In genomic region chr14:95651028-95651427, GRCh38 we compare ENCODE assay signal across 29 cellular contexts. TPM values are rescaled to one million over a fixed set of nuclear protein-coding genes. Genes with fewer than 3 reads are reported as not detected.
"Had no signal": no experiment of that assay in that cellular context is flagged by ENCODE, and none has a peak within 500 bp of the region (broad histone marks: within the 10 kb centered on the region; RNA-seq: fewer than 3 reads in every experiment).

No MANE protein-coding gene starts in this region.

- H3K4me3 Mint-ChIP-seq: activated CD4-positive, alpha-beta T cell treated with anti-CD3 and anti-CD28 coated beads for 36 hours; activated naive CD8-positive, alpha-beta T cell treated with anti-CD3 and anti-CD28 coated beads for 36 hours; central memory CD8-positive, alpha-beta T cell; effector memory CD8-positive, alpha-beta T cell; neural crest cell; T-cell; T-helper 2 cell treated with Interferon-gamma antibody and Interleukin-4, amounts not matched to agents 5 μg/mL and 100 μg/mL, for 36 hours had no signal

- ATAC-seq: activated CD4-positive, alpha-beta T cell treated with anti-CD3 and anti-CD28 coated beads for 36 hours; effector memory CD8-positive, alpha-beta T cell; gastrocnemius medialis; left ventricle myocardium superior; stimulated activated naive CD8-positive, alpha-beta T cell treated with anti-CD3 and anti-CD28 coated beads, Interleukin-15, Interleukin-2, amounts not matched to agents 100 U/mL and 50 U/mL, for 24 hours; T-cell had no signal

- H3K9me3 ChIP-seq: esophagus squamous epithelium, gastrocnemius medialis, thyroid gland had no signal

- H3K36me3 Mint-ChIP-seq: activated naive CD8-positive, alpha-beta T cell treated with anti-CD3 and anti-CD28 coated beads for 36 hours; T-cell had no signal

- H3K9me3 Mint-ChIP-seq: activated naive CD8-positive, alpha-beta T cell treated with anti-CD3 and anti-CD28 coated beads for 36 hours; central memory CD8-positive, alpha-beta T cell; effector memory CD8-positive, alpha-beta T cell; neural crest cell; T-cell; T-helper 2 cell treated with Interferon-gamma antibody and Interleukin-4, amounts not matched to agents 5 μg/mL and 100 μg/mL, for 36 hours had no signal

- DNase-seq: activated CD4-positive, alpha-beta T cell treated with anti-CD3 and anti-CD28 coated beads for 36 hours; activated CD4-positive, alpha-beta T cell treated with anti-CD3 and anti-CD28 coated beads, Interleukin-2, amount 50 U/mL, for 48 hours; activated naive CD4-positive, alpha-beta T cell treated with Interleukin-2 at 50 U/mL for 16 hours; activated naive CD8-positive, alpha-beta T cell treated with anti-CD3 and anti-CD28 coated beads for 36 hours; activated T-cell treated with anti-CD3 and anti-CD28 coated beads, Interleukin-2, amount 50 U/mL, for 48 hours; effector memory CD8-positive, alpha-beta T cell; esophagus squamous epithelium; gastrocnemius medialis; hypothalamus; left ventricle myocardium superior; mammary epithelial cell; midbrain; stimulated activated CD4-positive, alpha-beta T cell treated with anti-CD3 and anti-CD28 coated beads, Interleukin-4, amount 100 ng/mL, for 1 hour; stimulated activated naive CD8-positive, alpha-beta T cell treated with anti-CD3 and anti-CD28 coated beads, Interleukin-15, Interleukin-2, amounts not matched to agents 100 U/mL and 50 U/mL, for 24 hours; T-cell; thyroid gland had no signal

- FAIRE-seq: astrocyte, colon, TTC549 had no signal

- H3K36me3 ChIP-seq: esophagus squamous epithelium, gastrocnemius medialis, thyroid gland had no signal

- H3K27ac Mint-ChIP-seq: activated CD4-positive, alpha-beta T cell treated with anti-CD3 and anti-CD28 coated beads for 36 hours; activated naive CD8-positive, alpha-beta T cell treated with anti-CD3 and anti-CD28 coated beads for 36 hours; effector memory CD8-positive, alpha-beta T cell; T-cell; T-helper 2 cell treated with Interferon-gamma antibody and Interleukin-4, amounts not matched to agents 5 μg/mL and 100 μg/mL, for 36 hours had no signal

- H3K27ac ChIP-seq: esophagus squamous epithelium, gastrocnemius medialis, thyroid gland had no signal

- H3K27me3 ChIP-seq: gastrocnemius medialis, thyroid gland had no signal

- H3K4me1 ChIP-seq: esophagus squamous epithelium, gastrocnemius medialis, thyroid gland had no signal

- H3K4me3 ChIP-seq: esophagus squamous epithelium, gastrocnemius medialis, thyroid gland had no signal

- H3K4me1 Mint-ChIP-seq: neural crest cell had no signal

RNA-seq across cellular contexts. Expression of gene TCL1B, which starts 35.2 kb away (rescaled TPM):
- total RNA-seq: activated CD4-positive, alpha-beta T cell treated with anti-CD3 and anti-CD28 coated beads for 36 hours; activated CD8-positive, alpha-beta memory T cell treated with anti-CD3 and anti-CD28 coated beads for 36 hours; activated naive CD8-positive, alpha-beta T cell treated with anti-CD3 and anti-CD28 coated beads for 36 hours; astrocyte; dermis microvascular lymphatic vessel endothelial cell; esophagus squamous epithelium; gastrocnemius medialis; left ventricle myocardium superior; mammary epithelial cell; neural crest cell; omental fat pad; posterior vena cava; renal cortical epithelial cell; subcutaneous adipose tissue; thyroid gland; ureter had no signal
- polyA plus RNA-seq: mammary epithelial cell had no signal
